In genomic region chr9:134475051-134475790, GRCh38 we compare ENCODE assay signal across 8 cellular contexts.
DNase-seq lines count a peak whose midpoint lies in the region; ATAC-seq and TF ChIP-seq lines count a peak whose summit lies in the region.

No MANE protein-coding gene starts in this region.

- peaks cover 0 to 8% (median 2%) of the 10 kb centered on the region in 4 donors for H3K4me1 Mint-ChIP-seq in CD4-positive, CD25-positive, alpha-beta regulatory T cell

- peak overlapping the region; percentile 84 to 91 (median 86) for H3K27ac Mint-ChIP-seq in CD4-positive, CD25-positive, alpha-beta regulatory T cell

- no peaks in the 10 kb centered on the region for H3K9me3 ChIP-seq in CD4-positive, CD25-positive, alpha-beta regulatory T cell (ENCODE audit: control insufficient read depth in 2 of 2, low read length in 2 of 2)
- H3K9me3 ChIP-seq in SK-N-MC (ENCODE audit: low read depth, low read length) (no peaks in the 10 kb centered on the region), psoas muscle (no peaks in the 10 kb centered on the region)

- peak overlapping the region; percentile 76 for H3K9ac ChIP-seq in SK-N-MC (ENCODE audit: insufficient read length)

- ATAC-seq in CD4-positive, CD25-positive, alpha-beta regulatory T cell (ENCODE audit: low read depth in 2 of 2): peak; percentile 59
- ATAC-seq in psoas muscle (peak in 3 of 4 donors; percentile 23 to 55 (median 46)), GM18867 (IDR thresholded peaks at IDR 0.05; ENCODE audit: unreplicated experiment) (no peak)

- H3K4me1 ChIP-seq in CD4-positive, CD25-positive, alpha-beta regulatory T cell (ENCODE audit: control insufficient read depth, insufficient read depth, low read length, poor library complexity, severe bottlenecking): peaks cover 12% of the 10 kb centered on the region
- no peaks in the 10 kb centered on the region for H3K4me1 ChIP-seq in psoas muscle

- peak overlapping the region; percentile 61 for H3K27ac ChIP-seq in CD4-positive, CD25-positive, alpha-beta regulatory T cell (ENCODE audit: insufficient read depth, low read length, poor library complexity, severe bottlenecking)
- H3K27ac ChIP-seq in SK-N-MC (peak overlapping the region; percentile 85), psoas muscle (peak overlapping the region; percentile 41)

- H3K27me3 Mint-ChIP-seq in CD4-positive, CD25-positive, alpha-beta regulatory T cell: no peaks in the 10 kb centered on the region

- WGBS in psoas muscle, 3 donors: 34 to 49% (median 37%) methylated on average over 15 to 25 of the region's 25 CpGs

- no peak overlapping the region for H3K4me3 ChIP-seq in CD4-positive, CD25-positive, alpha-beta regulatory T cell (ENCODE audit: low read depth, low read length)
- H3K4me3 ChIP-seq in SK-N-MC: peak overlapping the region; percentile 14; the same call in 1 of the 2 replicates
- no peak overlapping the region for H3K4me3 ChIP-seq in psoas muscle

- H3K4me3 Mint-ChIP-seq in CD4-positive, CD25-positive, alpha-beta regulatory T cell: peak overlapping the region in 1 of 4 donors; percentile 57

- DNase-seq in CD4-positive, CD25-positive, alpha-beta regulatory T cell: peak in 2 of 3 donors; percentile 29 to 44
- DNase-seq in SK-N-MC (ENCODE audit: low read depth, low spot score): no peak
- DNase-seq in fibroblast of peridontal ligament (ENCODE audit: extremely low read depth): peak; percentile 71
- peak; percentile 78 to 81 for DNase-seq in psoas muscle
- no peak for DNase-seq in cerebellar cortex (ENCODE audit: low spot score)
- no peak for DNase-seq in COR-L47 (lab: John Stamatoyannopoulos, UW)
- no peak for DNase-seq in NCI-H1417 treated with DMSO at 0.1 percent for 48 hours (lab: John Stamatoyannopoulos, UW)

- H3K36me3 ChIP-seq in CD4-positive, CD25-positive, alpha-beta regulatory T cell (ENCODE audit: control insufficient read depth, insufficient read depth, low read length): no peaks in the 10 kb centered on the region
- H3K36me3 ChIP-seq in SK-N-MC (ENCODE audit: insufficient read depth, low read length) (no peaks in the 10 kb centered on the region), psoas muscle (ENCODE audit: insufficient read depth in 1 of 2, low read depth in 1 of 2) (no peaks in the 10 kb centered on the region)

- intact Hi-C loops in psoas muscle (cut with DNase I): loop anchor here in 1 of 2 donors (10.0 kb wide), 1 partner anchor 160 kb away; no protein-coding TSS in a partner anchor

- no peaks in the 10 kb centered on the region for H3K9me3 Mint-ChIP-seq in CD4-positive, CD25-positive, alpha-beta regulatory T cell

- no peaks in the 10 kb centered on the region for H3K36me3 Mint-ChIP-seq in CD4-positive, CD25-positive, alpha-beta regulatory T cell

- no peaks in the 10 kb centered on the region for H3K27me3 ChIP-seq in CD4-positive, CD25-positive, alpha-beta regulatory T cell (ENCODE audit: control insufficient read depth, insufficient read depth, low read length)
- H3K27me3 ChIP-seq in psoas muscle (ENCODE audit: insufficient read depth in 3 of 3, low read length in 2 of 3): no peaks in the 10 kb centered on the region

- no peak for TF ChIP-seq CTCF in psoas muscle (IDR thresholded peaks at IDR 0.05)

Comparison
In these comparisons a context has a peak if more than half of its experiments do, and no peak if none do; other contexts are left out.
1. DNase-seq: peak in CD4-positive, CD25-positive, alpha-beta regulatory T cell (2 of 3), fibroblast of peridontal ligament (single experiment) and psoas muscle (2 of 2); none in SK-N-MC (single experiment), cerebellar cortex (single experiment), COR-L47 (single experiment) and NCI-H1417 treated with DMSO at 0.1 percent for 48 hours (single experiment).
2. Peak in every context shown above with its lines, with median percentiles within 50 percentile points of each other: H3K27ac ChIP-seq.